26 cellular contexts compared by ENCODE assay signal in the genomic region with DNA sequence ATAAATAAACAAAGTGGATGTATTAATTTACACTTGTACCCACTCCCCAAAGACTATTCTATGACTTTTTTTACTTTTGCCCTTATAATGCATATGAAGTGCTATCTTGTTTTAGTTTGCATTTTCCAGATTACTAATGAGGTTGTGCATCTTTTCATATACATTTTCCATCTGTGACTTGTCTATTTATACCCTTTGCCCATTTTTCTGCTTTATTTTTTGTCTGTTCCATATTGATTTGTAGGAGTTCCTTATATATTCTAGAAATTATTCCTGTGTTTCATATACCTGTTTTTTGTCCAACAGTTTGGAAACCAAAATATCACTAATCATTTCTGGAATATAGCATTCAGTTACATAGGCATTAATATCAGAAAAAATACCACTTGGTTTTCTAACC.
"Had no signal": no experiment of that assay in that cellular context is flagged by ENCODE, and none has a peak within 500 bp of the region (broad histone marks: within the 10 kb centered on the region; RNA-seq: fewer than 3 reads in every experiment).

No MANE protein-coding gene starts in this region.

- H3K4me1 ChIP-seq: suprapubic skin, testis, thyroid gland, uterus, vagina had no signal

- DNase-seq: stimulated activated CD4-positive, alpha-beta T cell treated with anti-CD3 and anti-CD28 coated beads, Interleukin-2, amount 100 ng/mL, for 48 hours; stimulated activated CD4-positive, alpha-beta T cell treated with anti-CD3 and anti-CD28 coated beads, Interleukin-4, amount 100 ng/mL, for 1 hour; stimulated activated CD4-positive, alpha-beta T cell treated with anti-CD3 and anti-CD28 coated beads, Interleukin-4, amount 100 ng/mL, for 24 hours; stimulated activated CD4-positive, alpha-beta T cell treated with anti-CD3 and anti-CD28 coated beads, Interleukin-4, amount 100 ng/mL, for 4 hours; stimulated activated CD8-positive, alpha-beta memory T cell treated with anti-CD3 and anti-CD28 coated beads, Interleukin-4, amount 100 ng/mL, for 48 hours; stimulated activated naive B cell treated with anti-CD40 and anti-IgM and Interleukin-4, amounts not matched to agents 10 μg/mL and 1 μg/mL and 100 μg/mL, for 72 hours; stimulated activated naive CD4-positive, alpha-beta T cell; stimulated activated naive CD4-positive, alpha-beta T cell treated with Interleukin-2 at 50 U/mL for 16 hours; stimulated activated naive CD8-positive, alpha-beta T cell treated with anti-CD3 and anti-CD28 coated beads, Interleukin-15, amount 100 ng/mL, for 72 hours; stimulated activated naive CD8-positive, alpha-beta T cell treated with anti-CD3 and anti-CD28 coated beads, Interleukin-15, Interleukin-2, amounts not matched to agents 100 U/mL and 50 U/mL, for 24 hours; stomach; substantia nigra; testis; thyroid gland; tibial artery; transverse colon; upper lobe of left lung; upper lobe of right lung; uterus had no signal

- H3K27me3 ChIP-seq: stomach, suprapubic skin, testis, thyroid gland, tibial artery, tibial nerve, transverse colon, upper lobe of left lung, upper lobe of right lung, uterus, vagina had no signal

- H3K4me3 ChIP-seq: stomach, suprapubic skin, testis, thoracic aorta, thyroid gland, tibial artery, tibial nerve, transverse colon, upper lobe of left lung, upper lobe of right lung, uterus, vagina had no signal

- H3K9me3 ChIP-seq: stomach, suprapubic skin, testis, thoracic aorta, thyroid gland, tibial artery, tibial nerve, transverse colon, upper lobe of left lung, upper lobe of right lung, uterus, vagina had no signal

- H3K4me1 Mint-ChIP-seq: stimulated activated effector memory CD8-positive, alpha-beta T cell treated with anti-CD3 and anti-CD28 coated beads, Interleukin-12 subunit alpha, Interleukin-12 subunit beta, amount 100 ng/mL, for 72 hours had no signal

- H3K9me3 Mint-ChIP-seq: stimulated activated effector memory CD8-positive, alpha-beta T cell treated with anti-CD3 and anti-CD28 coated beads, Interleukin-12 subunit alpha, Interleukin-12 subunit beta, amount 100 ng/mL, for 72 hours; stimulated activated memory B cell treated with anti-CD40 and anti-IgM and Interleukin-4, amounts not matched to agents 10 μg/mL and 1 μg/mL and 100 μg/mL, for 72 hours; stimulated activated naive B cell treated with anti-CD40 and anti-IgM and Interleukin-4, amounts not matched to agents 10 μg/mL and 1 μg/mL and 100 μg/mL, for 72 hours; stimulated activated naive CD8-positive, alpha-beta T cell treated with anti-CD3 and anti-CD28 coated beads, Interleukin-15, amount 100 ng/mL, for 72 hours; stimulated activated naive CD8-positive, alpha-beta T cell treated with anti-CD3 and anti-CD28 coated beads, Interleukin-15, Interleukin-2, amounts not matched to agents 100 ng/mL and 50 ng/mL, for 24 hours had no signal

- ATAC-seq: stimulated activated effector memory CD8-positive, alpha-beta T cell treated with anti-CD3 and anti-CD28 coated beads, Interleukin-12 subunit alpha, Interleukin-12 subunit beta, amount 100 ng/mL, for 72 hours; stimulated activated memory B cell treated with anti-CD40 and anti-IgM and Interleukin-4, amounts not matched to agents 10 μg/mL and 1 μg/mL and 100 μg/mL, for 72 hours; stimulated activated naive B cell treated with anti-CD40 and anti-IgM and Interleukin-4, amounts not matched to agents 10 μg/mL and 1 μg/mL and 100 μg/mL, for 72 hours; stimulated activated naive CD8-positive, alpha-beta T cell treated with anti-CD3 and anti-CD28 coated beads, Interleukin-15, amount 100 ng/mL, for 72 hours; stimulated activated naive CD8-positive, alpha-beta T cell treated with anti-CD3 and anti-CD28 coated beads, Interleukin-15, Interleukin-2, amounts not matched to agents 100 U/mL and 50 U/mL, for 24 hours; upper lobe of right lung had no signal

- H3K27me3 Mint-ChIP-seq: stimulated activated memory B cell treated with anti-CD40 and anti-IgM and Interleukin-4, amounts not matched to agents 10 μg/mL and 1 μg/mL and 100 μg/mL, for 72 hours; stimulated activated naive B cell treated with anti-CD40 and anti-IgM and Interleukin-4, amounts not matched to agents 10 μg/mL and 1 μg/mL and 100 μg/mL, for 72 hours; stimulated activated naive CD8-positive, alpha-beta T cell treated with anti-CD3 and anti-CD28 coated beads, Interleukin-15, amount 100 ng/mL, for 72 hours; stimulated activated naive CD8-positive, alpha-beta T cell treated with anti-CD3 and anti-CD28 coated beads, Interleukin-15, Interleukin-2, amounts not matched to agents 100 ng/mL and 50 ng/mL, for 24 hours had no signal

- H3K4me3 Mint-ChIP-seq: stimulated activated effector memory CD8-positive, alpha-beta T cell treated with anti-CD3 and anti-CD28 coated beads, Interleukin-12 subunit alpha, Interleukin-12 subunit beta, amount 100 ng/mL, for 72 hours; stimulated activated memory B cell treated with anti-CD40 and anti-IgM and Interleukin-4, amounts not matched to agents 10 μg/mL and 1 μg/mL and 100 μg/mL, for 72 hours; stimulated activated naive B cell treated with anti-CD40 and anti-IgM and Interleukin-4, amounts not matched to agents 10 μg/mL and 1 μg/mL and 100 μg/mL, for 72 hours; stimulated activated naive CD8-positive, alpha-beta T cell treated with anti-CD3 and anti-CD28 coated beads, Interleukin-15, amount 100 ng/mL, for 72 hours; stimulated activated naive CD8-positive, alpha-beta T cell treated with anti-CD3 and anti-CD28 coated beads, Interleukin-15, Interleukin-2, amounts not matched to agents 100 ng/mL and 50 ng/mL, for 24 hours had no signal

- H3K36me3 Mint-ChIP-seq: stimulated activated effector memory CD8-positive, alpha-beta T cell treated with anti-CD3 and anti-CD28 coated beads, Interleukin-12 subunit alpha, Interleukin-12 subunit beta, amount 100 ng/mL, for 72 hours; stimulated activated memory B cell treated with anti-CD40 and anti-IgM and Interleukin-4, amounts not matched to agents 10 μg/mL and 1 μg/mL and 100 μg/mL, for 72 hours; stimulated activated naive B cell treated with anti-CD40 and anti-IgM and Interleukin-4, amounts not matched to agents 10 μg/mL and 1 μg/mL and 100 μg/mL, for 72 hours had no signal

- H3K27ac Mint-ChIP-seq: stimulated activated effector memory CD8-positive, alpha-beta T cell treated with anti-CD3 and anti-CD28 coated beads, Interleukin-12 subunit alpha, Interleukin-12 subunit beta, amount 100 ng/mL, for 72 hours; stimulated activated memory B cell treated with anti-CD40 and anti-IgM and Interleukin-4, amounts not matched to agents 10 μg/mL and 1 μg/mL and 100 μg/mL, for 72 hours; stimulated activated naive B cell treated with anti-CD40 and anti-IgM and Interleukin-4, amounts not matched to agents 10 μg/mL and 1 μg/mL and 100 μg/mL, for 72 hours; stimulated activated naive CD8-positive, alpha-beta T cell treated with anti-CD3 and anti-CD28 coated beads, Interleukin-15, Interleukin-2, amounts not matched to agents 100 ng/mL and 50 ng/mL, for 24 hours had no signal

- H3K36me3 ChIP-seq: stomach, suprapubic skin, thoracic aorta, thyroid gland, tibial artery, tibial nerve, transverse colon, upper lobe of left lung, upper lobe of right lung, uterus, vagina had no signal

- H3K27ac ChIP-seq: stomach, suprapubic skin, testis, thoracic aorta, thyroid gland, tibial artery, tibial nerve, transverse colon, upper lobe of left lung, upper lobe of right lung, uterus, vagina had no signal
